In the genomic region with DNA sequence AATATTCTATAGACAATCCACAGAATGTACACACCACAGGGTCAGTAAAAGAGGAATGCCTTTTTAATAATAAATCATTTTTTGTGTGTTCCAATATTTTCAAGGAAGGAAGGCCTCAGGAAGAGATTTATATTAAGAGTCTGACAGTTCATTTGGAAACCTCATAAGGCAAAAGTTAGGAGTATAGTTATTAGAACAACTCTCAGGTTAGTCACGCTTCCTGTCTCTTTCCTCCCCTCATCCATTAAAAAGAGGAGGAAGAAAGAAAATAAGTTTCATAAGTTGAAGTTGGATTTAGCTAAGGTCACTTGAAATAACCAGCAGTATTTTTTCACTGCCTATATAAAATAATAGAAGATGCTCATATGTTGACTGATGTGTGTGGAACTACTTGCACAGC, we compare ENCODE assay signal across 30 cellular contexts.
"Had no signal": no experiment of that assay in that cellular context is flagged by ENCODE, and none has a peak within 500 bp of the region (broad histone marks: within the 10 kb centered on the region; RNA-seq: fewer than 3 reads in every experiment).

No MANE protein-coding gene starts in this region.

- H3K4me2 ChIP-seq: neural progenitor cell, smooth muscle cell had no signal

- H3K4me1 ChIP-seq: parathyroid adenoma, psoas muscle, upper lobe of left lung had no signal

- H3K4me3 ChIP-seq: neural progenitor cell, ovary, psoas muscle, right lobe of liver, sigmoid colon, smooth muscle cell, spleen, stomach, thoracic aorta, thyroid gland, tibial nerve, upper lobe of left lung, vagina had no signal

- H3K27me3 ChIP-seq: neural progenitor cell, ovary, right lobe of liver, sigmoid colon, spleen, stomach, thyroid gland, tibial nerve, upper lobe of left lung, vagina had no signal

- H3K4me3 Mint-ChIP-seq: natural killer cell; nephron; neural progenitor cell; stimulated activated memory B cell treated with anti-CD40 and anti-IgM and Interleukin-4, amounts not matched to agents 10 μg/mL and 1 μg/mL and 100 μg/mL, for 72 hours; stimulated activated naive CD8-positive, alpha-beta T cell treated with anti-CD3 and anti-CD28 coated beads, Interleukin-15, Interleukin-2, amounts not matched to agents 100 ng/mL and 50 ng/mL, for 24 hours had no signal

- H3K36me3 Mint-ChIP-seq: neural progenitor cell; stimulated activated memory B cell treated with anti-CD40 and anti-IgM and Interleukin-4, amounts not matched to agents 10 μg/mL and 1 μg/mL and 100 μg/mL, for 72 hours had no signal

- DNase-seq: natural killer cell; occipital lobe; ovary; posterior cingulate gyrus; psoas muscle; right cardiac atrium; right lobe of liver; sigmoid colon; spleen; stimulated activated CD4-positive, alpha-beta T cell treated with anti-CD3 and anti-CD28 coated beads, Interleukin-12 subunit alpha, Interleukin-12 subunit beta, amount 100 ng/mL, for 4 hours; stimulated activated CD4-positive, alpha-beta T cell treated with anti-CD3 and anti-CD28 coated beads, Interleukin-1b, Interleukin-23, amount 100 ng/mL, for 48 hours; stimulated activated CD4-positive, alpha-beta T cell treated with anti-CD3 and anti-CD28 coated beads, Interleukin-4, amount 100 ng/mL, for 1 hour; stimulated activated CD4-positive, alpha-beta T cell treated with anti-CD3 and anti-CD28 coated beads, Interleukin-4, amount 100 ng/mL, for 4 hours; stimulated activated CD8-positive, alpha-beta memory T cell treated with anti-CD3 and anti-CD28 coated beads, Interleukin-4, amount 100 ng/mL, for 48 hours; stimulated activated naive CD4-positive, alpha-beta T cell; stomach; thyroid gland; trophoblast cell; upper lobe of left lung had no signal

- H3K36me3 ChIP-seq: neural progenitor cell, ovary, right lobe of liver, sigmoid colon, spleen, stomach, thoracic aorta, thyroid gland, tibial nerve, upper lobe of left lung, vagina had no signal

- H3K27me3 Mint-ChIP-seq: progenitor cell of endocrine pancreas; stimulated activated memory B cell treated with anti-CD40 and anti-IgM and Interleukin-4, amounts not matched to agents 10 μg/mL and 1 μg/mL and 100 μg/mL, for 72 hours; stimulated activated naive CD8-positive, alpha-beta T cell treated with anti-CD3 and anti-CD28 coated beads, Interleukin-15, Interleukin-2, amounts not matched to agents 100 ng/mL and 50 ng/mL, for 24 hours had no signal

- H3K79me2 ChIP-seq: parathyroid adenoma had no signal

- H2AFZ ChIP-seq: neural progenitor cell, parathyroid adenoma had no signal

- ATAC-seq: natural killer cell; psoas muscle; right cardiac atrium; right lobe of liver; stimulated activated memory B cell treated with anti-CD40 and anti-IgM and Interleukin-4, amounts not matched to agents 10 μg/mL and 1 μg/mL and 100 μg/mL, for 72 hours had no signal

- H3K9me3 ChIP-seq: ovary, psoas muscle, right lobe of liver, sigmoid colon, spleen, stomach, thoracic aorta, thyroid gland, tibial nerve, upper lobe of left lung, vagina had no signal

- H3K27ac ChIP-seq: neural progenitor cell, ovary, parathyroid adenoma, psoas muscle, right lobe of liver, sigmoid colon, spleen, stomach, thoracic aorta, thyroid gland, tibial nerve, upper lobe of left lung, vagina had no signal

- H3K27ac Mint-ChIP-seq: natural killer cell; neural progenitor cell; progenitor cell of endocrine pancreas; stimulated activated memory B cell treated with anti-CD40 and anti-IgM and Interleukin-4, amounts not matched to agents 10 μg/mL and 1 μg/mL and 100 μg/mL, for 72 hours; stimulated activated naive CD8-positive, alpha-beta T cell treated with anti-CD3 and anti-CD28 coated beads, Interleukin-15, Interleukin-2, amounts not matched to agents 100 ng/mL and 50 ng/mL, for 24 hours had no signal

- FAIRE-seq: urothelium cell line had no signal

- H3K9ac ChIP-seq: neural progenitor cell, parathyroid adenoma had no signal

- H3K9me3 Mint-ChIP-seq: nephron; neural progenitor cell; stimulated activated memory B cell treated with anti-CD40 and anti-IgM and Interleukin-4, amounts not matched to agents 10 μg/mL and 1 μg/mL and 100 μg/mL, for 72 hours; stimulated activated naive CD8-positive, alpha-beta T cell treated with anti-CD3 and anti-CD28 coated beads, Interleukin-15, Interleukin-2, amounts not matched to agents 100 ng/mL and 50 ng/mL, for 24 hours had no signal

- H3K4me1 Mint-ChIP-seq: natural killer cell; neural progenitor cell; stimulated activated memory B cell treated with anti-CD40 and anti-IgM and Interleukin-4, amounts not matched to agents 10 μg/mL and 1 μg/mL and 100 μg/mL, for 72 hours had no signal
